8 cellular contexts compared by ENCODE assay signal in the genomic region with DNA sequence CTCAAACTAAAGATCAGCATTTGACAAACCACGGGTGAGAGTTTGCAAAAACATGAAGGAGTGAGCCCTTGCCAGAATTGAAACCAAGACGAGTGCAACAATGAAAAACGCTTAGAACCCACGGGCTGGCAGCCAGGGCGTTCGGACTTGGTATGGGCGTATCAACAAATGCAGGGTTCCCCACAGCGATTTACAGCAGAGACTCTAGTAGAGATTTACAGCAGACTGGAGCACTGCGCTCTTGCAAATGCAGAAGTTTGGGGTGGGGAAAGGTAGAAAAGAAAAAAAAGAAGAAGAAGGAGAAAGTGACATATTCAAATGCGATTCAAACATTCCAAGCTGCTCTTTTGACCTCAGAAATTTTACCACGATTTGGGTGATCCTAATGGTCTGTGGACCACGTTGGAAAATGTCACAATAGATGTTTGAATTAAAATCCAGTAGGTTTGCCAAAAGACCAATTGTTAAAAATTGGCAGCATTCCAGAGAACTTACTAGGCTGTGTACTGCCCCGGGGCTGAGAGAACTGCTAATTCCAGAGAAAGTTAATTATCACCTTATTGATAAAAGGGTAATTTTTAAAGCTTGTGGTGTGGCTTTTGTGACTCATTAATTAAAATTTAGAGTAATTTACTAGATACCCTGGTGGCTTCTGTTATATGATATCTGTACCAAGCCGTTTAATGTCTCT. TPM values are rescaled to one million over a fixed set of nuclear protein-coding genes. Genes with fewer than 3 reads are reported as not detected.
DNase-seq lines count a peak whose midpoint lies in the region; ATAC-seq, FAIRE-seq and TF ChIP-seq lines count a peak whose summit lies in the region.

No MANE protein-coding gene starts in this region.

- peaks cover 84% of the 10 kb centered on the region for H3K4me1 Mint-ChIP-seq in activated CD4-positive, alpha-beta T cell treated with anti-CD3 and anti-CD28 coated beads for 36 hours
- peaks cover 64 to 82% of the 10 kb centered on the region in 2 donors for H3K4me1 Mint-ChIP-seq in effector memory CD8-positive, alpha-beta T cell (ENCODE audit: low read depth in 2 of 2)
- H3K4me1 Mint-ChIP-seq in nephron progenitor cell, result peaks cover 62% of the 10 kb centered on the region

- no peaks in the 10 kb centered on the region for H3K9me3 Mint-ChIP-seq in activated CD4-positive, alpha-beta T cell treated with anti-CD3 and anti-CD28 coated beads for 36 hours (ENCODE audit: low read depth)
- H3K9me3 Mint-ChIP-seq in effector memory CD8-positive, alpha-beta T cell, result no peaks in the 10 kb centered on the region
- H3K9me3 Mint-ChIP-seq in nephron progenitor cell, result no peaks in the 10 kb centered on the region

- DNase-seq in activated gamma-delta T cell treated with Interleukin-2 at 50 U/mL for 16 hours (peak; percentile 41), activated gamma-delta T cell (lab: John Stamatoyannopoulos, UW) (no peak), nephron progenitor cell (no peak), 8988T (no peak), RCC 7860 (ENCODE audit: low spot score) (no peak)
- DNase-seq in activated CD4-positive, alpha-beta T cell treated with anti-CD3 and anti-CD28 coated beads for 36 hours, result peak; percentile 60
- peak; percentile 27 to 47 (median 35) for DNase-seq in effector memory CD8-positive, alpha-beta T cell

- no peak for TF ChIP-seq CTCF in nephron progenitor cell (IDR thresholded peaks at IDR 0.05)

- POLR2A ChIA-PET in activated CD4-positive, alpha-beta T cell treated with anti-CD3 and anti-CD28 coated beads for 36 hours (lab: Charles Lee), result no interaction called here

- intact Hi-C loops in activated CD4-positive, alpha-beta T cell treated with anti-CD3 and anti-CD28 coated beads for 36 hours (cut with DNase I, micrococcal nuclease), result loop anchor here (1.0 to 10.0 kb wide), 8 partner anchors 15 to 1723 kb away; partner anchors contain the start of gene CD164 (in 1 of the 2)

- no peak for ATAC-seq in activated CD4-positive, alpha-beta T cell treated with anti-CD3 and anti-CD28 coated beads for 36 hours
- ATAC-seq in effector memory CD8-positive, alpha-beta T cell (replicated peaks), result no peak
- ATAC-seq in GM19023 (IDR thresholded peaks at IDR 0.05; ENCODE audit: unreplicated experiment), result no peak

- CTCF ChIA-PET in activated CD4-positive, alpha-beta T cell treated with anti-CD3 and anti-CD28 coated beads for 36 hours (lab: Charles Lee), result interaction anchor here (0.6 to 1.6 kb wide), 5 partner anchors 28 to 138 kb away, joined by 3 to 4 read pairs (median 3); no protein-coding TSS in a partner anchor

- peak overlapping the region; percentile 87 for H3K4me3 Mint-ChIP-seq in activated CD4-positive, alpha-beta T cell treated with anti-CD3 and anti-CD28 coated beads for 36 hours
- H3K4me3 Mint-ChIP-seq in effector memory CD8-positive, alpha-beta T cell, result peak overlapping the region; percentile 93 to 95
- H3K4me3 Mint-ChIP-seq in nephron progenitor cell, result peak overlapping the region; percentile 49

- H3K36me3 Mint-ChIP-seq in activated CD4-positive, alpha-beta T cell treated with anti-CD3 and anti-CD28 coated beads for 36 hours (ENCODE audit: low read depth), result peaks cover 6% of the 10 kb centered on the region
- H3K36me3 Mint-ChIP-seq in effector memory CD8-positive, alpha-beta T cell (ENCODE audit: insufficient read depth), result peaks cover 66% of the 10 kb centered on the region
- H3K36me3 Mint-ChIP-seq in nephron progenitor cell (ENCODE audit: low read depth), result no peaks in the 10 kb centered on the region

- H3K27me3 Mint-ChIP-seq in activated CD4-positive, alpha-beta T cell treated with anti-CD3 and anti-CD28 coated beads for 36 hours, result no peaks in the 10 kb centered on the region
- H3K27me3 Mint-ChIP-seq in effector memory CD8-positive, alpha-beta T cell, result no peaks in the 10 kb centered on the region
- H3K27me3 Mint-ChIP-seq in nephron progenitor cell (ENCODE audit: low read depth, poor library complexity), result peaks cover 6% of the 10 kb centered on the region

- no peak for FAIRE-seq in RCC 7860 (lab: Jason Lieb, UNC)

- H3K27ac Mint-ChIP-seq in activated CD4-positive, alpha-beta T cell treated with anti-CD3 and anti-CD28 coated beads for 36 hours, result peak overlapping the region; percentile 98
- H3K27ac Mint-ChIP-seq in effector memory CD8-positive, alpha-beta T cell, result peak overlapping the region; percentile 99
- no peak overlapping the region for H3K27ac Mint-ChIP-seq in nephron progenitor cell

RNA-seq across cellular contexts. Expression of gene SCML4, which starts 3.4 kb away (rescaled TPM):
- total RNA-seq in activated CD4-positive, alpha-beta T cell treated with anti-CD3 and anti-CD28 coated beads for 36 hours, result 10 to 100 TPM in 1 of 2 experiments, 1 to 10 TPM in 1; 9.0 to 11.0 TPM

Comparison
In these comparisons a context has a peak if more than half of its experiments do, and no peak if none do; other contexts are left out.
1. DNase-seq: peak in activated gamma-delta T cell treated with Interleukin-2 at 50 U/mL for 16 hours (single experiment), activated CD4-positive, alpha-beta T cell treated with anti-CD3 and anti-CD28 coated beads for 36 hours (single experiment) and effector memory CD8-positive, alpha-beta T cell (3 of 3); none in activated gamma-delta T cell (single experiment), nephron progenitor cell (single experiment), 8988T (single experiment) and RCC 7860 (single experiment).
2. Peak in every context shown above with its lines, with median percentiles within 50 percentile points of each other: H3K4me3 Mint-ChIP-seq.